Comparison of ENCODE assay signal across 8 cellular contexts in the genomic region with DNA sequence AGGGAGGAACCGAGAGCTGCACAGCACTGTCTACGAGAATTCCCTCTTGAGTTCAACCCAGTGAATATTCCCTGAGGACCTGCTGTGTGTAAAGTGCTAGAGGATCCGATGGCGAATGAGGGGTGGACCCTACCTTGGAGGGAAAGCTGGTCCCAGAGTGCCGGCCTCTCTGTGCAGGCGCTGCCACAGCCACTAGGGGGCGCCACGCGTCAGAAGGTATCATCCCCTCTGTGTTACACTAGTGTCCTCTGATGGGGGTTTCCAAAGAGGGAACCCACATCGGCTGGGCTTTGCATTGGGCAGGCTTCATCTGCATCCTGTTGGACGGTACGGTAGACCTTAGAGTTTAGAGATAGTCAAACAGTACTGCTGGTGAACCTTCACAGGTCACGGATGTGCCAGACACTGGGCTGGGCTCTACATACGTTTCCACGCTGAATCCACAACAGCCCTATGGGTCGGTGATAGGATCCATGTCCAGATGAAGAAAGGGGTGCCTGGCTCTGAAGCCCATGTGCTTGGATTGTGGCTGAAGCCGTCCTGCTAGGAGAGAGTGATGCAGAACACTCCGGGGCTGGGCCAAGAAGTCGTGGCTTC. TPM values are rescaled to one million over a fixed set of nuclear protein-coding genes. Genes with fewer than 3 reads are reported as not detected.
DNase-seq lines count a peak whose midpoint lies in the region; TF ChIP-seq lines count a peak whose summit lies in the region.

No MANE protein-coding gene starts in this region.

- no peaks in the 10 kb centered on the region for H3K27me3 ChIP-seq in A673 (replicated peaks; ENCODE audit: insufficient read depth, low read depth, low read length, poor library complexity)
- H3K27me3 ChIP-seq in Peyer's patch: no peaks in the 10 kb centered on the region

- intact Hi-C loops in A673 (cut with micrococcal nuclease; ENCODE audit: unreplicated experiment) (no loop called here), cardiac septum (cut with DNase I) (loop anchor here (10.0 kb wide), 1 partner anchor 154 kb away; no protein-coding TSS in a partner anchor)

- no peak overlapping the region for H3K27ac ChIP-seq in A673 (ENCODE audit: low read depth, low read length, poor library complexity, severe bottlenecking)
- no peak overlapping the region for H3K27ac ChIP-seq in Peyer's patch

- BruUV-seq in A673 (replicated peaks; lab: Mats Ljungman, UMichigan): no TSS peak

- no peaks in the 10 kb centered on the region for H3K4me1 ChIP-seq in A673 (ENCODE audit: insufficient read depth, low read length, poor library complexity, severe bottlenecking)
- no peaks in the 10 kb centered on the region for H3K4me1 ChIP-seq in Peyer's patch

- H3K36me3 ChIP-seq in A673 (ENCODE audit: insufficient read depth, low read length, poor library complexity, severe bottlenecking) (peaks cover 24% of the 10 kb centered on the region), Peyer's patch (peaks cover 0 to 89% (median 0%) of the 10 kb centered on the region in 3 donors)

- DNase-seq in A673 (ENCODE audit: low spot score) (peak; percentile 47), GM13977 (ENCODE audit: low spot score) (peak; percentile 82), Peyer's patch (peak; percentile 58 to 76 (median 70)), cardiac septum (ENCODE audit: low spot score) (peak; percentile 78), hippocampal formation (lab: John Stamatoyannopoulos, UW) (no peak), occipital lobe (lab: John Stamatoyannopoulos, UW) (no peak)
- peak; percentile 53 for DNase-seq in activated effector memory CD4-positive, alpha-beta T cell treated with Interleukin-2 at 50 U/mL for 16 hours
- DNase-seq in stimulated activated CD4-positive, alpha-beta T cell treated with anti-CD3 and anti-CD28 coated beads, Interleukin-12 subunit alpha, Interleukin-12 subunit beta, amount 100 ng/mL, for 24 hours (ENCODE audit: low read depth in 2 of 2): peak; percentile 43 to 70

- H3K4me3 ChIP-seq in A673 (ENCODE audit: low read depth, low read length, poor library complexity, severe bottlenecking) (no peak overlapping the region), Peyer's patch (no peak overlapping the region)

- H3K9me3 ChIP-seq in A673 (ENCODE audit: low read depth, low read length, poor library complexity, severe bottlenecking) (no peaks in the 10 kb centered on the region), Peyer's patch (no peaks in the 10 kb centered on the region)

- CTCF ChIA-PET in A673 (lab: Charles Lee): interaction anchor here (0.7 to 1.6 kb wide), 2 partner anchors 10 to 50 kb away, joined by 3 to 5 read pairs; no protein-coding TSS in a partner anchor

- TF ChIP-seq CTCF in A673 (conservative IDR thresholded peaks at IDR 0.05; ENCODE audit: low read depth, low read length): peak; percentile 97
- peak; percentile 88 for TF ChIP-seq CTCF in GM13977 (IDR thresholded peaks at IDR 0.05; ENCODE audit: extremely low read depth, insufficient read depth, missing control alignments)
- peak; percentile 60 to 86 (median 71) for TF ChIP-seq CTCF in Peyer's patch (IDR thresholded peaks at IDR 0.05)

- in situ Hi-C loops in GM13977 (cut with MboI; ENCODE audit: low pct_unique_long_range_greater_than_20kb, low sequenced_read_pairs, unreplicated experiment): no loop called here

- TF ChIP-seq POLR2A in Peyer's patch (IDR thresholded peaks at IDR 0.05): no peak

- POLR2A ChIA-PET in A673 (lab: Charles Lee; ENCODE audit: low non-redundant PET): no interaction called here

RNA-seq across cellular contexts. Expression of a gene that starts 39.0 kb away (rescaled TPM):
- total RNA-seq in A673 (2021) (23.7 and 29.7 TPM in 2 replicates), Peyer's patch (10 to 100 TPM; 18.4 to 32.7 (median 27.2) TPM), cardiac septum (28.3 TPM), occipital lobe (61.0 TPM)

RNA-seq across cellular contexts. Expression of a gene that starts 39.1 kb away (rescaled TPM):
- total RNA-seq in A673 (2021): 30.4 and 32.5 TPM in 2 replicates
- total RNA-seq in Peyer's patch: 10 to 100 TPM; 31.1 to 51.7 (median 35.0) TPM
- total RNA-seq in cardiac septum: 27.9 TPM
- 51.8 TPM for total RNA-seq in occipital lobe

Comparison
In these comparisons a context has a peak if more than half of its experiments do, and no peak if none do; other contexts are left out.
1. DNase-seq: peak in A673 (single experiment), GM13977 (single experiment), Peyer's patch (3 of 3), activated effector memory CD4-positive, alpha-beta T cell treated with Interleukin-2 at 50 U/mL for 16 hours (single experiment), cardiac septum (single experiment) and stimulated activated CD4-positive, alpha-beta T cell treated with anti-CD3 and anti-CD28 coated beads, Interleukin-12 subunit alpha, Interleukin-12 subunit beta, amount 100 ng/mL, for 24 hours (2 of 2); none in hippocampal formation (0 of 2) and occipital lobe (single experiment).
2. Peak in every context shown above with its lines, with median percentiles within 50 percentile points of each other: CTCF ChIP-seq.